Comparison of ENCODE assay signal across 11 cellular contexts in the genomic region with DNA sequence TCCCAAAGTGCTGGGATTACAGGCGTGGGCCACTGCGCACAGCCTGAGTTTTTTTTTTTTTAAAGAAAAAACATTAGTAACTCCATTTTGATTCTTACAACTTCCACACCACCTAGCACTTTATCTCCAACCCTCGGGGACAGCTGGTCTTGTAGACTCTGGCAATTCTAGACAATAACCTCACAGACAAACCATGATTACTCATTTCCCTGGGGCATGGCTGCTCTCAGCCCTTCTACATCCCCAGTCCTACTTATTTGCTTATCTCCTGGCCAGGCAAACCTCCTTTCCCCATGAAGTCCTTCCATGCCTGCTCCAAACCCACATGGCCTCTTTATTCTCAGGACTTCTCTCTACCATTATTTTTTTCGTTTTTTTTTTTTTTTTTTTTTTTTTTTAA.
DNase-seq lines count a peak whose midpoint lies in the region; ATAC-seq and TF ChIP-seq lines count a peak whose summit lies in the region.
"Had no signal": no experiment of that assay in that cellular context is flagged by ENCODE, and none has a peak within 500 bp of the region (broad histone marks: within the 10 kb centered on the region; RNA-seq: fewer than 3 reads in every experiment).

No MANE protein-coding gene starts in this region.

- intact Hi-C loops in Right ventricle myocardium inferior (cut with DNase I): no loop called here
- intact Hi-C loops in cardiac septum (cut with DNase I): loop anchor here (2.0 kb wide), 1 partner anchor 562 kb away; no protein-coding TSS in a partner anchor
- intact Hi-C loops in heart right ventricle (cut with DNase I): loop anchor here in 3 of 10 donors (2.0 to 5.0 kb wide), 3 partner anchors 562 to 571 kb away; no protein-coding TSS in a partner anchor
- intact Hi-C loops in aorta (cut with DNase I): no loop called here
- intact Hi-C loops in esophagus muscularis mucosa (cut with DNase I): no loop called here

- H3K36me3 ChIP-seq in heart right ventricle (no peaks in the 10 kb centered on the region), aorta (ENCODE audit: control insufficient read depth in 1 of 2, insufficient read depth in 2 of 2, low read length in 1 of 2) (peaks cover 0 to 2% of the 10 kb centered on the region in 2 donors), esophagus muscularis mucosa (peaks cover 0 to under 1% (median 0%) of the 10 kb centered on the region in 4 donors)
- H3K36me3 ChIP-seq: WERI-Rb-1 had no signal

- H3K4me3 ChIP-seq in heart right ventricle: no peak overlapping the region
- no peak overlapping the region for H3K4me3 ChIP-seq in aorta (ENCODE audit: low read length in 2 of 2)
- H3K4me3 ChIP-seq in esophagus muscularis mucosa: no peak overlapping the region

- TF ChIP-seq CTCF in heart right ventricle (IDR thresholded peaks at IDR 0.05): no peak
- TF ChIP-seq CTCF in esophagus muscularis mucosa (IDR thresholded peaks at IDR 0.05): no peak

- H3K9me3 ChIP-seq in heart right ventricle (peaks cover 0 to 9% (median 0%) of the 10 kb centered on the region in 11 donors), aorta (ENCODE audit: control insufficient read depth, low read length) (no peaks in the 10 kb centered on the region), esophagus muscularis mucosa (peaks cover 0 to 4% (median 2%) of the 10 kb centered on the region in 4 donors)

- no peak for TF ChIP-seq POLR2A in esophagus muscularis mucosa (IDR thresholded peaks at IDR 0.05; ENCODE audit: low read depth)

- H3K27ac ChIP-seq in heart right ventricle: peak overlapping the region in 2 of 10 donors; percentile 18 to 52
- H3K27ac ChIP-seq in aorta (ENCODE audit: low read depth in 1 of 2, low read length in 2 of 2): no peak overlapping the region
- no peak overlapping the region for H3K27ac ChIP-seq in esophagus muscularis mucosa (replicated peaks in 1 of 4)
- H3K27ac ChIP-seq: WERI-Rb-1 had no signal

- H3K4me1 ChIP-seq in heart right ventricle: peaks cover 0 to 11% (median 0%) of the 10 kb centered on the region in 9 donors
- H3K4me1 ChIP-seq in aorta (ENCODE audit: control insufficient read depth in 1 of 2, insufficient read depth in 2 of 2, low read length in 2 of 2): no peaks in the 10 kb centered on the region
- peaks cover 0 to 9% (median 3%) of the 10 kb centered on the region in 4 donors for H3K4me1 ChIP-seq in esophagus muscularis mucosa

- ATAC-seq in Right ventricle myocardium inferior (peak; percentile 92), heart right ventricle (peak; percentile 39 to 83 (median 75)), aorta (ENCODE audit: low FRiP score) (peak; percentile 63), HG03139 (IDR thresholded peaks at IDR 0.05; ENCODE audit: unreplicated experiment) (no peak)

- in situ Hi-C loops in G401 (cut with HindIII; ENCODE audit: low sequenced_read_pairs): no loop called here

- DNase-seq in Right ventricle myocardium inferior (ENCODE audit: missing footprints): no peak
- DNase-seq in cardiac septum (ENCODE audit: low spot score): no peak
- DNase-seq in amniotic epithelial cell (ENCODE audit: low read depth): peak; percentile 41
- peak in 1 of 2 donors; percentile 33 for DNase-seq in heart right ventricle
- DNase-seq in aorta: no peak
- no peak for DNase-seq in G401 (ENCODE audit: low spot score)
- DNase-seq in esophagus muscularis mucosa (ENCODE audit: extremely low spot score): no peak
- DNase-seq: activated naive CD4-positive, alpha-beta T cell treated with anti-CD3 and anti-CD28 coated beads, Interleukin-2, amount 10 ng/mL, durations not matched to agents 7 days and 5 days; GDM1; WERI-Rb-1 had no signal

- H3K27me3 ChIP-seq in heart right ventricle: no peaks in the 10 kb centered on the region
- H3K27me3 ChIP-seq in aorta (ENCODE audit: control insufficient read depth in 1 of 2, insufficient read depth in 2 of 2, low read length in 1 of 2): no peaks in the 10 kb centered on the region
- no peaks in the 10 kb centered on the region for H3K27me3 ChIP-seq in esophagus muscularis mucosa

- no peak for TF ChIP-seq EP300 in esophagus muscularis mucosa (IDR thresholded peaks at IDR 0.05)

- WGBS in heart right ventricle, 2 donors: 67% methylated on average over 4 of the region's 4 CpGs
- WGBS in aorta, 2 donors: 67 to 70% methylated on average over 3 to 4 of the region's 4 CpGs
- 91% methylated on average over 4 of the region's 4 CpGs for WGBS in esophagus muscularis mucosa
